ENCODE assay signal across 7 cellular contexts in genomic region chr21:33931052-33931798, GRCh38. TPM values are rescaled to one million over a fixed set of nuclear protein-coding genes. Genes with fewer than 3 reads are reported as not detected.
DNase-seq lines count a peak whose midpoint lies in the region; ATAC-seq and TF ChIP-seq lines count a peak whose summit lies in the region.
"Not testable (repeated sequence)": the region's sequence is repeated elsewhere in the genome, so short reads cannot be mapped to it uniquely, and the experiment has no call there.

No MANE protein-coding gene starts in this region.

- H3K79me2 ChIP-seq in mesendoderm (ENCODE audit: control insufficient read depth, insufficient read depth, low read length) = not testable (repeated sequence)

- peaks cover 2 to 15% (median 13%) of the 10 kb centered on the region in 4 donors for H3K4me1 ChIP-seq in esophagus muscularis mucosa
- not testable (repeated sequence) for H3K4me1 ChIP-seq in mesendoderm (ENCODE audit: control insufficient read depth, low read depth, low read length)
- peaks cover 0 to 44% (median 14%) of the 10 kb centered on the region in 6 donors for H3K4me1 ChIP-seq in spleen

- peak; percentile 97 to 98 for ATAC-seq in activated naive CD4-positive, alpha-beta T cell treated with anti-CD3 and anti-CD28 coated beads, Interleukin-2, amount 50 U/mL, for 72 hours

- H4K5ac ChIP-seq in mesendoderm (ENCODE audit: low read length) = peak overlapping the region; percentile 92

- not testable (repeated sequence) for TF ChIP-seq CTCF in esophagus muscularis mucosa (IDR thresholded peaks at IDR 0.05); spleen (IDR thresholded peaks at IDR 0.05 in 8 of 11, conservative IDR thresholded peaks at IDR 0.05 in 3 of 11)

- peak overlapping the region; percentile 97 to 100 for H3K27ac Mint-ChIP-seq in activated naive CD4-positive, alpha-beta T cell treated with anti-CD3 and anti-CD28 coated beads, Interleukin-2, amount 50 U/mL, for 72 hours

- H3K9me3 ChIP-seq in esophagus muscularis mucosa, spleen: not testable (repeated sequence)

- peak; percentile 8 for DNase-seq in HuH-7 (ENCODE audit: low spot score)
- DNase-seq in NOMO-1 treated with DMSO at 0.1 percent for 48 hours (lab: John Stamatoyannopoulos, UW; ENCODE audit: unreplicated experiment) = peak; percentile 52
- DNase-seq in activated CD4-positive, CD25-positive, alpha-beta regulatory T cell treated with anti-CD3 and anti-CD28 coated beads, Interleukin-2, amount 50 U/mL, for 72 hours = peak; percentile 53
- peak; percentile 52 to 74 for DNase-seq in activated naive CD4-positive, alpha-beta T cell treated with anti-CD3 and anti-CD28 coated beads, Interleukin-2, amount 50 U/mL, for 72 hours (ENCODE audit: low spot score in 2 of 2)
- DNase-seq in esophagus muscularis mucosa (ENCODE audit: extremely low spot score); spleen: not testable (repeated sequence)
- DNase-seq in mesendoderm = peak; percentile 33

- H3K4me2 ChIP-seq in mesendoderm (ENCODE audit: low read length) = peak overlapping the region; percentile 67

- not testable (repeated sequence) for H2BK120ac ChIP-seq in mesendoderm (ENCODE audit: low read depth, low read length)

- not testable (repeated sequence) for H3K27me3 ChIP-seq in esophagus muscularis mucosa; mesendoderm (ENCODE audit: insufficient read depth, low read length, poor library complexity); spleen (replicated peaks in 1 of 7)

- H3K79me1 ChIP-seq in mesendoderm (ENCODE audit: low read length) = not testable (repeated sequence)

- intact Hi-C loops in esophagus muscularis mucosa (cut with DNase I); spleen (cut with DNase I; ENCODE audit: low total_unique reads): not testable (repeated sequence)

- H3K27ac ChIP-seq in esophagus muscularis mucosa (replicated peaks in 1 of 4) (peak overlapping the region; percentile 45 to 70 (median 62)), spleen (peak overlapping the region; percentile 45 to 84 (median 79))
- not testable (repeated sequence) for H3K27ac ChIP-seq in mesendoderm (ENCODE audit: low read depth, low read length)

- not testable (repeated sequence) for H3K36me3 ChIP-seq in esophagus muscularis mucosa; mesendoderm (ENCODE audit: control insufficient read depth, insufficient read depth, low read length); spleen

- WGBS in esophagus muscularis mucosa = 88% methylated on average over 12 of the region's 34 CpGs
- no CpG with 5 or more reads among the region's 34 CpGs for WGBS in mesendoderm (ENCODE audit: extremely low coverage, insufficient coverage, low lambda C conversion rate)
- 62 to 89% (median 80%) methylated on average over 6 to 13 of the region's 34 CpGs for WGBS in spleen, 5 donors

- not testable (repeated sequence) for TF ChIP-seq POLR2A in esophagus muscularis mucosa (IDR thresholded peaks at IDR 0.05; ENCODE audit: low read depth); spleen (IDR thresholded peaks at IDR 0.05)

- not testable (repeated sequence) for H2AK5ac ChIP-seq in mesendoderm (ENCODE audit: low read length)

- peak overlapping the region; percentile 81 for H3K56ac ChIP-seq in mesendoderm (ENCODE audit: low read length)

- H3K9me3 Mint-ChIP-seq in activated naive CD4-positive, alpha-beta T cell treated with anti-CD3 and anti-CD28 coated beads, Interleukin-2, amount 50 U/mL, for 72 hours = not testable (repeated sequence)

- H3K23ac ChIP-seq in mesendoderm (ENCODE audit: low read length) = not testable (repeated sequence)

- not testable (repeated sequence) for TF ChIP-seq EP300 in esophagus muscularis mucosa (IDR thresholded peaks at IDR 0.05)

- H2BK15ac ChIP-seq in mesendoderm (replicated peaks; ENCODE audit: low read depth) = not testable (repeated sequence)

- peaks cover 18 to 21% of the 10 kb centered on the region in 2 donors for H3K36me3 Mint-ChIP-seq in activated naive CD4-positive, alpha-beta T cell treated with anti-CD3 and anti-CD28 coated beads, Interleukin-2, amount 50 U/mL, for 72 hours

- peak overlapping the region; percentile 68 for H3K9ac ChIP-seq in mesendoderm (ENCODE audit: low read length)

- H3K4ac ChIP-seq in mesendoderm (ENCODE audit: low read depth, low read length) = peak overlapping the region; percentile 78

- peak overlapping the region; percentile 69 for H2BK5ac ChIP-seq in mesendoderm (ENCODE audit: low read length)

- H3K4me3 ChIP-seq in esophagus muscularis mucosa (peak overlapping the region; percentile 49 to 62 (median 55)), spleen (peak overlapping the region; percentile 40 to 71 (median 44))
- not testable (repeated sequence) for H3K4me3 ChIP-seq in mesendoderm (ENCODE audit: low read length)

- H4K8ac ChIP-seq in mesendoderm (ENCODE audit: low read depth, low read length) = not testable (repeated sequence)

- H3K18ac ChIP-seq in mesendoderm (ENCODE audit: low read length) = peak overlapping the region; percentile 33

RNA-seq across cellular contexts. Expression of gene ATP5PO, which starts 15.6 kb away (rescaled TPM):
- 100 to 1,000 TPM; 208 to 242 TPM for total RNA-seq in activated naive CD4-positive, alpha-beta T cell treated with anti-CD3 and anti-CD28 coated beads, Interleukin-2, amount 50 U/mL, for 72 hours
- 100 to 1,000 TPM; 130 to 289 (median 195) TPM for total RNA-seq in esophagus muscularis mucosa
- polyA plus RNA-seq in mesendoderm (2013, experiment 1 of 2) = 445 TPM
- polyA plus RNA-seq in mesendoderm (2013, experiment 2 of 2) = 443 TPM
- 100 to 1,000 TPM in 6 of 7 donors, 10 to 100 TPM in 1; 97.6 to 154 (median 125) TPM for total RNA-seq in spleen
- polyA plus RNA-seq in spleen = 100 to 1,000 TPM; 245 to 286 (median 255) TPM
